ENCODE assay signal across 31 cellular contexts in genomic region chr12:64577046-64577445, GRCh38.
"Had no signal": no experiment of that assay in that cellular context is flagged by ENCODE, and none has a peak within 500 bp of the region (broad histone marks: within the 10 kb centered on the region; RNA-seq: fewer than 3 reads in every experiment).

No MANE protein-coding gene starts in this region.

- DNase-seq: activated CD4-positive, alpha-beta memory T cell treated with anti-CD3 and anti-CD28 coated beads for 36 hours; activated CD4-positive, alpha-beta T cell treated with anti-CD3 and anti-CD28 coated beads for 36 hours; activated CD4-positive, alpha-beta T cell treated with anti-CD3 and anti-CD28 coated beads, Interleukin-2, amount 10 ng/mL, durations not matched to agents 24 days and 14 days; activated CD4-positive, CD25-positive, alpha-beta regulatory T cell; activated CD4-positive, CD25-positive, alpha-beta regulatory T cell treated with anti-CD3 and anti-CD28 coated beads, Interleukin-2, amount 50 U/mL, for 72 hours; activated CD8-positive, alpha-beta memory T cell treated with anti-CD3 and anti-CD28 coated beads, Interleukin-2, amount 10 ng/mL, durations not matched to agents 7 days and 5 days; activated CD8-positive, alpha-beta memory T cell treated with anti-CD3 and anti-CD28 coated beads, Interleukin-2, amount 50 U/mL, for 4 hours; activated CD8-positive, alpha-beta T cell treated with anti-CD3 and anti-CD28 coated beads, Interleukin-2, amount 10 ng/mL, durations not matched to agents 7 days and 5 days; activated naive CD4-positive, alpha-beta T cell treated with anti-CD3 and anti-CD28 coated beads for 36 hours; activated naive CD8-positive, alpha-beta T cell treated with anti-CD3 and anti-CD28 coated beads for 36 hours; activated naive CD8-positive, alpha-beta T cell treated with anti-CD3 and anti-CD28 coated beads, Interleukin-2, amount 50 U/mL, for 24 hours; activated T-cell treated with anti-CD3 and anti-CD28 coated beads, Interleukin-2, amount 50 U/mL, for 1 hour; activated T-cell treated with anti-CD3 and anti-CD28 coated beads, Interleukin-2, amount 50 U/mL, for 48 hours; adrenal gland; central memory CD4-positive, alpha-beta T cell; cerebellar nuclear complex; colonic mucosa; dorsolateral prefrontal cortex; effector memory CD4-positive, alpha-beta T cell; endodermal cell; foreskin keratinocyte; gastrocnemius medialis; glutamatergic neuron; T-helper 2 cell had no signal

- H3K36me3 Mint-ChIP-seq: activated CD8-positive, alpha-beta memory T cell treated with anti-CD3 and anti-CD28 coated beads, Interleukin-2, amount 10 ng/mL, durations not matched to agents 7 days and 5 days; activated naive CD4-positive, alpha-beta T cell treated with anti-CD3 and anti-CD28 coated beads, Interleukin-2, amount 50 U/mL, for 24 hours; activated naive CD8-positive, alpha-beta T cell treated with anti-CD3 and anti-CD28 coated beads for 36 hours; brain had no signal

- H3K4me3 Mint-ChIP-seq: activated CD4-positive, alpha-beta memory T cell treated with anti-CD3 and anti-CD28 coated beads for 36 hours; activated CD4-positive, alpha-beta T cell treated with anti-CD3 and anti-CD28 coated beads for 36 hours; activated CD4-positive, alpha-beta T cell treated with anti-CD3 and anti-CD28 coated beads, Interleukin-2, amount 10 ng/mL, durations not matched to agents 24 days and 14 days; activated CD8-positive, alpha-beta memory T cell treated with anti-CD3 and anti-CD28 coated beads, Interleukin-2, amount 10 ng/mL, durations not matched to agents 7 days and 5 days; activated CD8-positive, alpha-beta T cell treated with anti-CD3 and anti-CD28 coated beads, Interleukin-2, amount 10 ng/mL, durations not matched to agents 7 days and 5 days; activated naive CD4-positive, alpha-beta T cell treated with anti-CD3 and anti-CD28 coated beads for 36 hours; activated naive CD4-positive, alpha-beta T cell treated with anti-CD3 and anti-CD28 coated beads, Interleukin-2, amount 50 U/mL, for 24 hours; activated naive CD8-positive, alpha-beta T cell treated with anti-CD3 and anti-CD28 coated beads for 36 hours; activated naive CD8-positive, alpha-beta T cell treated with anti-CD3 and anti-CD28 coated beads, Interleukin-2, amount 50 U/mL, for 24 hours; brain; dendritic cell treated with granulocyte-macrophage colony-stimulating factor and Interleukin-4, amounts not matched to agents 40 ng/mL and 50 ng/mL, for 4 days; endodermal cell had no signal

- H3K27me3 ChIP-seq: adrenal gland, ascending aorta, breast epithelium, cardiac muscle cell, colonic mucosa, gastrocnemius medialis had no signal

- H3K9me3 Mint-ChIP-seq: activated naive CD4-positive, alpha-beta T cell treated with anti-CD3 and anti-CD28 coated beads, Interleukin-2, amount 50 U/mL, for 24 hours; dendritic cell treated with granulocyte-macrophage colony-stimulating factor and Interleukin-4, amounts not matched to agents 40 ng/mL and 50 ng/mL, for 4 days had no signal

- H3K27ac ChIP-seq: adrenal gland, ascending aorta, breast epithelium, cardiac muscle cell, colonic mucosa, dorsolateral prefrontal cortex, foreskin keratinocyte, gastrocnemius medialis had no signal

- H3K4me1 Mint-ChIP-seq: activated CD4-positive, alpha-beta T cell treated with anti-CD3 and anti-CD28 coated beads for 36 hours; activated CD4-positive, alpha-beta T cell treated with anti-CD3 and anti-CD28 coated beads, Interleukin-2, amount 10 ng/mL, durations not matched to agents 24 days and 14 days; activated CD8-positive, alpha-beta memory T cell treated with anti-CD3 and anti-CD28 coated beads, Interleukin-2, amount 10 ng/mL, durations not matched to agents 7 days and 5 days; activated naive CD8-positive, alpha-beta T cell treated with anti-CD3 and anti-CD28 coated beads, Interleukin-2, amount 50 U/mL, for 24 hours; endodermal cell had no signal

- ATAC-seq: activated CD4-positive, alpha-beta T cell treated with anti-CD3 and anti-CD28 coated beads for 36 hours; activated CD8-positive, alpha-beta memory T cell treated with anti-CD3 and anti-CD28 coated beads, Interleukin-2, amount 10 ng/mL, durations not matched to agents 7 days and 5 days; activated CD8-positive, alpha-beta T cell treated with anti-CD3 and anti-CD28 coated beads, Interleukin-2, amount 10 ng/mL, durations not matched to agents 7 days and 5 days; activated naive CD8-positive, alpha-beta T cell treated with anti-CD3 and anti-CD28 coated beads, Interleukin-2, amount 50 U/mL, for 24 hours; esophagus mucosa; foreskin keratinocyte; gastrocnemius medialis had no signal

- H3K27ac Mint-ChIP-seq: activated CD4-positive, alpha-beta memory T cell treated with anti-CD3 and anti-CD28 coated beads for 36 hours; activated CD4-positive, alpha-beta T cell treated with anti-CD3 and anti-CD28 coated beads for 36 hours; activated CD4-positive, alpha-beta T cell treated with anti-CD3 and anti-CD28 coated beads, Interleukin-2, amount 10 ng/mL, durations not matched to agents 24 days and 14 days; activated CD8-positive, alpha-beta memory T cell treated with anti-CD3 and anti-CD28 coated beads, Interleukin-2, amount 10 ng/mL, durations not matched to agents 7 days and 5 days; activated CD8-positive, alpha-beta T cell treated with anti-CD3 and anti-CD28 coated beads, Interleukin-2, amount 10 ng/mL, durations not matched to agents 7 days and 5 days; activated naive CD4-positive, alpha-beta T cell treated with anti-CD3 and anti-CD28 coated beads for 36 hours; activated naive CD4-positive, alpha-beta T cell treated with anti-CD3 and anti-CD28 coated beads, Interleukin-2, amount 50 U/mL, for 24 hours; activated naive CD8-positive, alpha-beta T cell treated with anti-CD3 and anti-CD28 coated beads for 36 hours; activated naive CD8-positive, alpha-beta T cell treated with anti-CD3 and anti-CD28 coated beads, Interleukin-2, amount 50 U/mL, for 24 hours; brain; dendritic cell treated with granulocyte-macrophage colony-stimulating factor and Interleukin-4, amounts not matched to agents 40 ng/mL and 50 ng/mL, for 4 days; endodermal cell had no signal

- H3K9me3 ChIP-seq: colonic mucosa had no signal

- H3K4me3 ChIP-seq: adrenal gland, ascending aorta, breast epithelium, cardiac muscle cell, colonic mucosa, dorsolateral prefrontal cortex, gastrocnemius medialis had no signal

- H3K36me3 ChIP-seq: adrenal gland, ascending aorta, breast epithelium, cardiac muscle cell, colonic mucosa, gastrocnemius medialis had no signal

- H3K4me1 ChIP-seq: ascending aorta, breast epithelium, colonic mucosa, foreskin keratinocyte, gastrocnemius medialis had no signal

- H3K27me3 Mint-ChIP-seq: activated CD4-positive, alpha-beta memory T cell treated with anti-CD3 and anti-CD28 coated beads for 36 hours; activated CD4-positive, alpha-beta T cell treated with anti-CD3 and anti-CD28 coated beads for 36 hours; activated CD8-positive, alpha-beta memory T cell treated with anti-CD3 and anti-CD28 coated beads, Interleukin-2, amount 10 ng/mL, durations not matched to agents 7 days and 5 days; activated naive CD4-positive, alpha-beta T cell treated with anti-CD3 and anti-CD28 coated beads, Interleukin-2, amount 50 U/mL, for 24 hours; activated naive CD8-positive, alpha-beta T cell treated with anti-CD3 and anti-CD28 coated beads for 36 hours; activated naive CD8-positive, alpha-beta T cell treated with anti-CD3 and anti-CD28 coated beads, Interleukin-2, amount 50 U/mL, for 24 hours; dendritic cell treated with granulocyte-macrophage colony-stimulating factor and Interleukin-4, amounts not matched to agents 40 ng/mL and 50 ng/mL, for 4 days had no signal
